In genomic region chr2:211049321-211050018, GRCh38 we compare ENCODE assay signal across 14 cellular contexts.
"Had no signal": no experiment of that assay in that cellular context is flagged by ENCODE, and none has a peak within 500 bp of the region (broad histone marks: within the 10 kb centered on the region; RNA-seq: fewer than 3 reads in every experiment).

No MANE protein-coding gene starts in this region.

- DNase-seq: activated CD4-positive, alpha-beta memory T cell treated with anti-CD3 and anti-CD28 coated beads, Interleukin-2, amount 10 ng/mL, durations not matched to agents 7 days and 5 days; activated gamma-delta T cell treated with Interleukin-2 at 50 U/mL for 16 hours; activated naive CD8-positive, alpha-beta T cell treated with anti-CD3 and anti-CD28 coated beads, Interleukin-2, amount 10 ng/mL, durations not matched to agents 7 days and 5 days; activated T-cell treated with anti-CD3 and anti-CD28 coated beads, Interleukin-2, amount 50 U/mL, for 48 hours; aorta; dermis blood vessel endothelial cell; mesendoderm; stimulated activated CD4-positive, alpha-beta T cell treated with anti-CD3 and anti-CD28 coated beads, Interleukin-2, amount 100 ng/mL, for 24 hours; stimulated activated naive CD4-positive, alpha-beta T cell treated with Interleukin-2 at 50 U/mL for 16 hours; trophoblast cell had no signal

- H3K36me3 ChIP-seq: breast epithelium, prostate gland had no signal

- H3K4me3 ChIP-seq: breast epithelium, prostate gland had no signal

- H3K27ac ChIP-seq: breast epithelium, prostate gland had no signal

- FAIRE-seq: keratinocyte had no signal

- H3K4me1 ChIP-seq: breast epithelium, prostate gland had no signal

- H3K9me3 ChIP-seq: breast epithelium, prostate gland had no signal

- ATAC-seq: sciatic nerve had no signal

- H3K27me3 ChIP-seq: breast epithelium had no signal
